In genomic region chr2:24984912-24985311, GRCh38 we compare ENCODE assay signal across 10 cellular contexts. TPM values are rescaled to one million over a fixed set of nuclear protein-coding genes. Genes with fewer than 3 reads are reported as not detected.
A peak's percentile ranks its signal among the peaks of the same experiment; 100 is the strongest.
DNase-seq lines count a peak whose midpoint lies in the region; ATAC-seq and TF ChIP-seq lines count a peak whose summit lies in the region.
"Had no signal": no experiment of that assay in that cellular context is flagged by ENCODE, and none has a peak within 500 bp of the region (broad histone marks: within the 10 kb centered on the region; RNA-seq: fewer than 3 reads in every experiment).

No MANE protein-coding gene starts in this region.

- CTCF ChIA-PET in HEK293T (lab: Yijun Ruan, JAX): no interaction called here

- ATAC-seq in SK-N-SH treated with all-trans-retinoic acid at 6 μM for 48 hours (peak; percentile 91), left lobe of liver (no peak), HG02642 (IDR thresholded peaks at IDR 0.05; ENCODE audit: poor library complexity, unreplicated experiment) (no peak)

- peak; percentile 50 for DNase-seq in KBM-7
- peak; percentile 77 for DNase-seq in cardiac septum (ENCODE audit: low spot score)
- peak; percentile 82 for DNase-seq in pons (ENCODE audit: low spot score)
- no peak for DNase-seq in left lobe of liver (ENCODE audit: low spot score)
- no peak for DNase-seq in HEK293T (ENCODE audit: extremely low spot score)
- DNase-seq in RKO (ENCODE audit: low spot score): no peak
- DNase-seq: EL, naive B cell had no signal

- in situ Hi-C loops in KBM-7 (cut with MboI; ENCODE audit: low pct_unique_long_range_greater_than_20kb, low sequenced_read_pairs): loop anchor here (10.0 kb wide), 1 partner anchor 140 kb away; no protein-coding TSS in a partner anchor

- intact Hi-C loops in cardiac septum (cut with DNase I): loop anchor here (5.0 kb wide), 1 partner anchor 77 kb away; no protein-coding TSS in a partner anchor

- POLR2A ChIA-PET in HEK293T (lab: Yijun Ruan, JAX): no interaction called here

TF ChIP-seq in SK-N-SH treated with all-trans-retinoic acid at 6 μM for 48 hours, 23 proteins besides CTCF, POLR2A, EP300 and RAD21:
- no peak for TF ChIP-seq ZNF8 (CRISPR knock-in tag; IDR thresholded peaks at IDR 0.05)
- TF ChIP-seq RARB (CRISPR knock-in tag; IDR thresholded peaks at IDR 0.05): no peak
- TF ChIP-seq ZNF70 (CRISPR knock-in tag; IDR thresholded peaks at IDR 0.05): no peak
- no peak for TF ChIP-seq PATZ1 (CRISPR knock-in tag; IDR thresholded peaks at IDR 0.05; ENCODE audit: borderline replicate concordance)
- no peak for TF ChIP-seq ZFP30 (CRISPR knock-in tag; IDR thresholded peaks at IDR 0.05)
- TF ChIP-seq TOX (CRISPR knock-in tag; IDR thresholded peaks at IDR 0.05; ENCODE audit: borderline replicate concordance): no peak
- no peak for TF ChIP-seq ZNF565 (CRISPR knock-in tag; conservative IDR thresholded peaks at IDR 0.05; ENCODE audit: low read depth)
- no peak for TF ChIP-seq CSRNP3 (CRISPR knock-in tag; IDR thresholded peaks at IDR 0.05)
- TF ChIP-seq ZFP3 (CRISPR knock-in tag; IDR thresholded peaks at IDR 0.05): no peak
- TF ChIP-seq ESRRG (CRISPR knock-in tag; IDR thresholded peaks at IDR 0.05): no peak
- no peak for TF ChIP-seq POU6F1 (CRISPR knock-in tag; IDR thresholded peaks at IDR 0.05; ENCODE audit: borderline replicate concordance, low read depth)
- TF ChIP-seq ZC3H10 (CRISPR knock-in tag; IDR thresholded peaks at IDR 0.05): no peak
- no peak for TF ChIP-seq TCF4 (CRISPR knock-in tag; IDR thresholded peaks at IDR 0.05; ENCODE audit: borderline replicate concordance)
- no peak for TF ChIP-seq BACH2 (CRISPR knock-in tag; IDR thresholded peaks at IDR 0.05; ENCODE audit: borderline replicate concordance)

TF ChIP-seq in HEK293T, 16 proteins besides CTCF, POLR2A, EP300 and RAD21:
- TF ChIP-seq FOXA1 (IDR thresholded peaks at IDR 0.05): no peak
- no peak for TF ChIP-seq SP1 (IDR thresholded peaks at IDR 0.05)
- no peak for TF ChIP-seq ELF4 (IDR thresholded peaks at IDR 0.05)
- no peak for TF ChIP-seq L3MBTL2 (conservative IDR thresholded peaks at IDR 0.05)
- TF ChIP-seq BHLHE40 (IDR thresholded peaks at IDR 0.05; ENCODE audit: borderline replicate concordance): no peak

RNA-seq across cellular contexts. Expression of gene DNAJC27, which starts 13.2 kb away (rescaled TPM):
- total RNA-seq in cardiac septum (11.2 TPM), left lobe of liver (1.9 TPM)

RNA-seq across cellular contexts. Expression of gene EFR3B, which starts 57.0 kb away (rescaled TPM):
- total RNA-seq in cardiac septum (8.9 TPM), left lobe of liver (0.30 TPM)

Comparison
In these comparisons a context has a peak if more than half of its experiments do, and no peak if none do; other contexts are left out.
1. DNase-seq: peak in KBM-7 (single experiment), cardiac septum (single experiment) and pons (single experiment); none in left lobe of liver (single experiment), HEK293T (single experiment) and RKO (single experiment).